Comparison of ENCODE assay signal across 7 cellular contexts in the genomic region with DNA sequence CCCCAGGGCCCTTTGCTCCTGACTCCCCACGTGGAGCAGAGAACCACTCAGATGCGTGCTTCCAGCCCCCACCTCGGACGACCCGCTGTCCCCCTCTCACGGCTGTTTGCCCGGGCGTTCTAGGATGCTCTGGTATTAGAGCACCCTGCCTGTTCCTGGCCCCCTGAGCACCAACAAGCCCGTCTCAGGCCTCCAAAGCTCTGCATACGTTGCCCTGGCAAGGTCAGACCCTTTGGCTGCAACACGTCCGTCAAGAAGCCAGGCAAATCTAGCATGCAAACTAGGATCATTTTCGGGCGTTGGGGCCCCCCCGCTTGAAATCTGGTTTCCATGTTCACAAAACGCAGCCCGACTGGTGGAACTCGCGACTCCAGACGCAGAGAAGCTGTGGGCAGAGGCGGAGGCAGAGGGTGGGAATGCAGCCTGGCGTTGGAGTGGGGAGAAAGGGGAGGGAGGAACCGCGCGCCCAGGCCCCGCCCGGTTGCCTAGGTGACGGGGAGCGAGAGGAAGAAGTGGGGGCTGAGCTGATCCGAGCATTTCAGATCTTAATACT.
A peak's percentile ranks its signal among the peaks of the same experiment; 100 is the strongest.
DNase-seq lines count a peak whose midpoint lies in the region; ATAC-seq and TF ChIP-seq lines count a peak whose summit lies in the region.

No MANE protein-coding gene starts in this region.

- H3K27me3 ChIP-seq in HUES64 (ENCODE audit: insufficient read depth, low read length): peaks cover 4% of the 10 kb centered on the region; the same call in 1 of the 2 replicates
- no peaks in the 10 kb centered on the region for H3K27me3 ChIP-seq in SJCRH30
- no peaks in the 10 kb centered on the region for H3K27me3 ChIP-seq in tibial nerve

- TF ChIP-seq POLR2A in erythroblast (IDR thresholded peaks at IDR 0.05; ENCODE audit: low read length): no peak
- peak in 1 of 2 donors; percentile 16 for TF ChIP-seq POLR2A in tibial nerve (IDR thresholded peaks at IDR 0.05)

- 4% methylated on average over 30 of the region's 30 CpGs for WGBS in HUES64
- 6 to 7% methylated on average over 28 to 30 of the region's 30 CpGs for WGBS in tibial nerve, 2 donors

- peaks cover 23% of the 10 kb centered on the region for H3K4me1 Mint-ChIP-seq in mesothelial cell of epicardium

- H3K27ac ChIP-seq in HUES64 (ENCODE audit: low read depth, low read length): no peak overlapping the region
- no peak overlapping the region for H3K27ac ChIP-seq in SJCRH30
- peak overlapping the region in 2 of 4 donors; percentile 12 to 61 for H3K27ac ChIP-seq in tibial nerve

- in situ Hi-C loops in G401 (cut with HindIII; ENCODE audit: low sequenced_read_pairs): no loop called here

- H3K4me3 ChIP-seq in HUES64 (ENCODE audit: low read length): peak overlapping the region; percentile 59
- peak overlapping the region; percentile 55 for H3K4me3 ChIP-seq in SJCRH30
- H3K4me3 ChIP-seq in tibial nerve: peak overlapping the region; percentile 22 to 48 (median 30)

- peak; percentile 88 for DNase-seq in G401 (ENCODE audit: low spot score)
- peak; percentile 76 to 77 for DNase-seq in SJCRH30
- peak; percentile 17 to 29 for DNase-seq in erythroblast (lab: John Stamatoyannopoulos, UW)
- DNase-seq in mesothelial cell of epicardium (ENCODE audit: low spot score in 2 of 2, unreplicated experiment in 2 of 2): peak; percentile 62 to 82
- DNase-seq in tibial nerve (ENCODE audit: low spot score in 2 of 2): peak; percentile 49 to 62

- peaks cover 8% of the 10 kb centered on the region for H3K9me3 Mint-ChIP-seq in mesothelial cell of epicardium

- H3K4me3 Mint-ChIP-seq in mesothelial cell of epicardium: peak overlapping the region; percentile 71

- no peak for ATAC-seq in GM21526 (IDR thresholded peaks at IDR 0.05; ENCODE audit: low FRiP score, unreplicated experiment)

- H3K36me3 Mint-ChIP-seq in mesothelial cell of epicardium: no peaks in the 10 kb centered on the region

- TF ChIP-seq CTCF in mesothelial cell of epicardium (IDR thresholded peaks at IDR 0.05; ENCODE audit: unreplicated experiment) (no peak), tibial nerve (IDR thresholded peaks at IDR 0.05) (no peak)

- no peaks in the 10 kb centered on the region for H3K36me3 ChIP-seq in HUES64 (ENCODE audit: insufficient read depth, low read length)
- no peaks in the 10 kb centered on the region for H3K36me3 ChIP-seq in SJCRH30
- no peaks in the 10 kb centered on the region for H3K36me3 ChIP-seq in tibial nerve

- peak overlapping the region; percentile 38 for H3K9ac ChIP-seq in HUES64 (ENCODE audit: low read depth, low read length)

- TF ChIP-seq EP300 in tibial nerve (IDR thresholded peaks at IDR 0.05): peak in 1 of 2 donors; percentile 46

- peak overlapping the region; percentile 83 for H3K27ac Mint-ChIP-seq in mesothelial cell of epicardium

- no peaks in the 10 kb centered on the region for H3K9me3 ChIP-seq in HUES64 (ENCODE audit: insufficient read depth, low read depth, low read length)
- no peaks in the 10 kb centered on the region; the same call in 1 of the 2 replicates for H3K9me3 ChIP-seq in SJCRH30 (replicated peaks)
- no peaks in the 10 kb centered on the region for H3K9me3 ChIP-seq in tibial nerve

- H3K27me3 Mint-ChIP-seq in mesothelial cell of epicardium (ENCODE audit: low read depth): no peaks in the 10 kb centered on the region

- peaks cover 10% of the 10 kb centered on the region for H3K4me1 ChIP-seq in HUES64 (ENCODE audit: insufficient read depth, low read length)
- H3K4me1 ChIP-seq in SJCRH30: peaks cover 8% of the 10 kb centered on the region; the same call in 1 of the 2 replicates
- peaks cover 0 to 16% (median 0%) of the 10 kb centered on the region in 4 donors for H3K4me1 ChIP-seq in tibial nerve

Comparison
In these comparisons a context has a peak if more than half of its experiments do, and no peak if none do; other contexts are left out.
1. DNase-seq: peak in every context shown above with its lines; median percentile 88 in G401; 76 in SJCRH30; 72 in mesothelial cell of epicardium; 56 in tibial nerve; 23 in erythroblast.